ENCODE assay signal across 23 cellular contexts in the genomic region with DNA sequence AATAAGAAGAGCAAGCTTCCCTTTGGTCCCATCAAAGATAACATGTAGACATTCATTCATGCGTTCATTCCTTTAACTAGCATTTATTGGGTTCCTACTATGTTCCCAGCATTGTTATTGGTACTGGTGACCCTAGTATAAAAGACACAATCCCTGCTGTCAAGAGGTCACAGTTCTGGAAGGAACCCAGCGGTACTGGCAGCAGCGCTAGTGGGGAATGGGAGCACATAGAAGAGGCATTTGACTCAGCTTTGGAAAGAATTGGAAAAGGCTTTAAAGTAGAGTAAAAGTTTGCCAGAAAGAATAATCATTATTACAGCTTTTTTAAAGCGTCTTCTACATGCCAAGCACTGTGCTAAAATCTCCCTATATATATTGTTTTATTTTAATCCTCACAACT. TPM values are rescaled to one million over a fixed set of nuclear protein-coding genes. Genes with fewer than 3 reads are reported as not detected.
A peak's percentile ranks its signal among the peaks of the same experiment; 100 is the strongest.
DNase-seq lines count a peak whose midpoint lies in the region; ATAC-seq, FAIRE-seq and TF ChIP-seq lines count a peak whose summit lies in the region.
"Had no signal": no experiment of that assay in that cellular context is flagged by ENCODE, and none has a peak within 500 bp of the region (broad histone marks: within the 10 kb centered on the region; RNA-seq: fewer than 3 reads in every experiment).

No MANE protein-coding gene starts in this region.

- in situ Hi-C loops in K562 (cut with MboI) (no loop called here), GM13977 (cut with MboI; ENCODE audit: low pct_unique_long_range_greater_than_20kb, low sequenced_read_pairs, unreplicated experiment) (no loop called here)

- H3K9me3 Mint-ChIP-seq in type B pancreatic cell, result peaks cover 10% of the 10 kb centered on the region
- H3K9me3 Mint-ChIP-seq: activated naive CD4-positive, alpha-beta T cell treated with anti-CD3 and anti-CD28 coated beads for 36 hours; CD4-positive, alpha-beta T cell; T-helper 2 cell treated with Interferon-gamma antibody and Interleukin-4, amounts not matched to agents 5 μg/mL and 100 μg/mL, for 36 hours had no signal

- H3K4me2 ChIP-seq in SK-N-SH (0 out of 2 replicates have a peak overlapping the region, but pooled peaks have one; percentile 21), K562 (ENCODE audit: insufficient read depth, low read length) (0 out of 2 replicates have a peak overlapping the region, but pooled peaks have one; percentile 38)

- CTCF ChIA-PET in SK-N-SH (lab: Yijun Ruan, JAX), result interaction anchor here (1.2 kb wide), 1 partner anchor 35 kb away, joined by 3 read pairs; no protein-coding TSS in a partner anchor
- CTCF ChIA-PET in K562 (lab: Yijun Ruan, JAX; ENCODE audit: low intra/inter-chr PET ratio), result no interaction called here

- no TSS peak for BruUV-seq in K562 (replicated peaks; lab: Mats Ljungman, UMichigan)

- peaks cover 21% of the 10 kb centered on the region for H3F3A ChIP-seq in SK-N-SH (replicated peaks; ENCODE audit: insufficient read depth)

- ATAC-seq in SK-N-SH treated with all-trans-retinoic acid at 6 μM for 48 hours, result no peak
- no peak for ATAC-seq in K562
- no peak for ATAC-seq in foreskin keratinocyte
- ATAC-seq in GM18909 (IDR thresholded peaks at IDR 0.05; ENCODE audit: poor library complexity, unreplicated experiment), result no peak
- no peak for ATAC-seq in HG03095 (IDR thresholded peaks at IDR 0.05; ENCODE audit: unreplicated experiment)

- FAIRE-seq in K562 (lab: Jason Lieb, UNC), result no peak
- FAIRE-seq: GM12892 had no signal

- H3K27ac ChIP-seq in SK-N-SH (ENCODE audit: low read depth in 2 of 2, low read length in 1 of 2), result peak overlapping the region in 1 of 2 experiments; percentile 80; a peak in 2 of 4 replicates
- H3K27ac ChIP-seq in K562 (ENCODE audit: extremely low read depth, low read depth, low read length), result peak overlapping the region; percentile 24; the same call in 1 of the 3 replicates
- H3K27ac ChIP-seq in foreskin keratinocyte, result peak overlapping the region; percentile 91
- H3K27ac ChIP-seq: 22Rv1, psoas muscle, WERI-Rb-1 had no signal

- no peak for TF ChIP-seq POLR2A in K562 (conservative IDR thresholded peaks at IDR 0.05)

- no peaks in the 10 kb centered on the region for H3K9me3 ChIP-seq in SK-N-SH
- no peaks in the 10 kb centered on the region for H3K9me3 ChIP-seq in K562 (replicated peaks; ENCODE audit: control insufficient read depth, insufficient read depth, low read depth, low read length)
- H3K9me3 ChIP-seq: mucosa of descending colon, Peyer's patch, psoas muscle had no signal

- TF ChIP-seq EP300 in SK-N-SH (IDR thresholded peaks at IDR 0.05; ENCODE audit: borderline replicate concordance in 1 of 2, low read depth in 1 of 2, low read length in 1 of 2) (no peak), K562 (IDR thresholded peaks at IDR 0.05; ENCODE audit: low read length) (no peak)

- H3K27me3 ChIP-seq in SK-N-SH (ENCODE audit: insufficient read depth) (no peaks in the 10 kb centered on the region), K562 (ENCODE audit: control insufficient read depth in 2 of 2, insufficient read depth in 2 of 2, low read length in 2 of 2) (no peaks in the 10 kb centered on the region), foreskin keratinocyte (no peaks in the 10 kb centered on the region)
- H3K27me3 ChIP-seq: Peyer's patch had no signal

- peaks cover 5% of the 10 kb centered on the region for H3K36me3 Mint-ChIP-seq in type B pancreatic cell

- intact Hi-C loops in K562 (cut with micrococcal nuclease), result no loop called here

- no peaks in the 10 kb centered on the region for H4K20me1 ChIP-seq in SK-N-SH (ENCODE audit: insufficient read depth)
- no peaks in the 10 kb centered on the region for H4K20me1 ChIP-seq in K562 (replicated peaks; ENCODE audit: control insufficient read depth, insufficient read depth, low read length)

- no peaks in the 10 kb centered on the region for H3K36me3 ChIP-seq in SK-N-SH (replicated peaks in 1 of 2; ENCODE audit: control insufficient read depth in 1 of 2, insufficient read depth in 2 of 2, low read length in 1 of 2)
- H3K36me3 ChIP-seq in K562 (ENCODE audit: control insufficient read depth, insufficient read depth, low read length), result no peaks in the 10 kb centered on the region
- H3K36me3 ChIP-seq: Peyer's patch, WERI-Rb-1 had no signal

- TF ChIP-seq RAD21 in SK-N-SH (IDR thresholded peaks at IDR 0.05; ENCODE audit: low read length), result no peak
- TF ChIP-seq RAD21 in K562 (CRISPR knock-in tag; conservative IDR thresholded peaks at IDR 0.05 in 1 of 2, IDR thresholded peaks at IDR 0.05 in 1 of 2), result no peak

- H3K9ac ChIP-seq in SK-N-SH (no peak overlapping the region), K562 (ENCODE audit: insufficient read depth in 1 of 2, low read depth in 2 of 2, low read length in 2 of 2) (no peak overlapping the region)

- 95% methylated on average over 4 of the region's 4 CpGs for WGBS in SK-N-SH (ENCODE audit: low lambda C conversion rate)
- 76% methylated on average over 4 of the region's 4 CpGs for WGBS in K562 (ENCODE audit: insufficient coverage, low coverage, missing lambda C conversion rate)

- no peak for TF ChIP-seq CTCF in SK-N-SH (IDR thresholded peaks at IDR 0.05)
- TF ChIP-seq CTCF in K562 (IDR thresholded peaks at IDR 0.05 in 2 of 3, conservative IDR thresholded peaks at IDR 0.05 in 1 of 3; ENCODE audit: insufficient read depth in 2 of 3, low read depth in 1 of 3, low read length in 3 of 3), result no peak
- no peak for TF ChIP-seq CTCF in foreskin keratinocyte (conservative IDR thresholded peaks at IDR 0.05)
- TF ChIP-seq CTCF in type B pancreatic cell (conservative IDR thresholded peaks at IDR 0.05), result no peak
- no peak for TF ChIP-seq CTCF in GM13977 (IDR thresholded peaks at IDR 0.05; ENCODE audit: extremely low read depth, insufficient read depth, missing control alignments)

- H3K9me2 ChIP-seq in SK-N-SH, result no peaks in the 10 kb centered on the region

- no peaks in the 10 kb centered on the region for H3K27me3 Mint-ChIP-seq in type B pancreatic cell
- H3K27me3 Mint-ChIP-seq: activated CD8-positive, alpha-beta memory T cell treated with anti-CD3 and anti-CD28 coated beads, Interleukin-2, amount 10 ng/mL, durations not matched to agents 7 days and 5 days; CD4-positive, alpha-beta T cell had no signal

- H2AFZ ChIP-seq in SK-N-SH (ENCODE audit: low read depth) (no peak overlapping the region; the same call in 1 of the 2 replicates), K562 (ENCODE audit: low read depth, low read length) (peak overlapping the region; percentile 66)

- H3K4me1 Mint-ChIP-seq in type B pancreatic cell (ENCODE audit: unreplicated experiment), result peaks cover 6% of the 10 kb centered on the region

- no peak overlapping the region for H3K4me3 Mint-ChIP-seq in type B pancreatic cell
- H3K4me3 Mint-ChIP-seq: activated naive CD4-positive, alpha-beta T cell treated with anti-CD3 and anti-CD28 coated beads for 36 hours; CD4-positive, alpha-beta T cell; T-helper 2 cell treated with Interferon-gamma antibody and Interleukin-4, amounts not matched to agents 5 μg/mL and 100 μg/mL, for 36 hours had no signal

- POLR2A ChIA-PET in SK-N-SH (lab: Yijun Ruan, JAX) (no interaction called here), K562 (lab: Yijun Ruan, JAX) (interaction anchor here (2.2 kb wide), 1 partner anchor 37 kb away, joined by 4 read pairs; no protein-coding TSS in a partner anchor)

- H3K27ac Mint-ChIP-seq in type B pancreatic cell, result peak overlapping the region; percentile 77
- H3K27ac Mint-ChIP-seq: activated naive CD4-positive, alpha-beta T cell treated with anti-CD3 and anti-CD28 coated beads for 36 hours; CD4-positive, alpha-beta T cell; T-helper 2 cell treated with Interferon-gamma antibody and Interleukin-4, amounts not matched to agents 5 μg/mL and 100 μg/mL, for 36 hours had no signal

- H3K4me3 ChIP-seq in SK-N-SH (ENCODE audit: low read depth in 2 of 2, low read length in 1 of 2) (no peak overlapping the region), K562 (no peak overlapping the region)
- H3K4me3 ChIP-seq: mucosa of descending colon, Peyer's patch, psoas muscle had no signal

- no peaks in the 10 kb centered on the region for H3K9me1 ChIP-seq in K562 (ENCODE audit: control insufficient read depth, insufficient read depth, low read length)

- no peak for DNase-seq in SK-N-SH
- no peak for DNase-seq in K562 (ENCODE audit: extremely low read depth in 1 of 4, low spot score in 3 of 4)
- no peak for DNase-seq in foreskin keratinocyte
- no peak for DNase-seq in type B pancreatic cell (ENCODE audit: extremely low spot score, unreplicated experiment)
- no peak for DNase-seq in GM13977 (ENCODE audit: low spot score)
- DNase-seq: activated CD4-positive, alpha-beta T cell treated with anti-CD3 and anti-CD28 coated beads, Interleukin-2, amount 50 U/mL, for 1 hour; activated CD8-positive, alpha-beta memory T cell treated with anti-CD3 and anti-CD28 coated beads, Interleukin-2, amount 10 ng/mL, durations not matched to agents 7 days and 5 days; activated naive CD4-positive, alpha-beta T cell treated with anti-CD3 and anti-CD28 coated beads for 36 hours; CD4-positive, alpha-beta T cell; central memory CD4-positive, alpha-beta T cell; KG1; mucosa of descending colon; NCI-H2171; NCI-H510A treated with DMSO at 0.1 percent for 48 hours; Peyer's patch; psoas muscle; WERI-Rb-1 had no signal

- H3K79me2 ChIP-seq in SK-N-SH (ENCODE audit: insufficient read depth), result no peaks in the 10 kb centered on the region
- no peaks in the 10 kb centered on the region for H3K79me2 ChIP-seq in K562 (ENCODE audit: control insufficient read depth, insufficient read depth, low read length)

- H3K4me1 ChIP-seq in SK-N-SH (ENCODE audit: control insufficient read depth in 1 of 2, insufficient read depth in 2 of 2, low read depth in 1 of 2, low read length in 1 of 2) (no peaks in the 10 kb centered on the region), K562 (replicated peaks in 1 of 2; ENCODE audit: control insufficient read depth in 2 of 2, insufficient read depth in 2 of 2, low read length in 2 of 2) (peaks cover 5 to 21% of the 10 kb centered on the region in 2 experiments; a peak in 4 of 5 replicates), foreskin keratinocyte (peaks cover 19% of the 10 kb centered on the region)
- H3K4me1 ChIP-seq: Peyer's patch, psoas muscle had no signal

RNA-seq across cellular contexts. Expression of gene NF1, which starts 41.7 kb away (rescaled TPM):
- polyA plus RNA-seq in SK-N-SH (2012; rRNA removed) (19.6 and 27.6 TPM in 2 replicates), K562 (2011; rRNA removed) (16.7 and 29.3 TPM in 2 replicates), K562 (2014; fragmentation: Illumina TruSeq; extraction: Trizol) (23.9 and 30.8 TPM in 2 replicates), K562 (2014; fragmentation: Nextera tagmentation; extraction: Ambion mirVana) (1 to 10 TPM; 3.4 to 7.5 TPM), K562 (2014; rRNA removed) (14.0 and 15.4 TPM in 2 replicates), foreskin keratinocyte (3.7 and 4.1 TPM in 2 replicates)
- polyA plus RNA-seq in SK-N-SH (2012; cell fraction: cytosol; rRNA removed), result 19.7 and 20.5 TPM in 2 replicates
- polyA plus RNA-seq in SK-N-SH (2012; cell fraction: nucleus; rRNA removed), result 32.3 and 63.6 TPM in 2 replicates
- 108 and 331 TPM in 2 replicates for total RNA-seq in K562 (2011; cell fraction: chromatin; rRNA removed; ENCODE audit: low replicate concordance)
- 49.7 and 67.6 TPM in 2 replicates for total RNA-seq in K562 (2011; cell fraction: nucleolus; rRNA removed)
- total RNA-seq in K562 (2011; cell fraction: nucleoplasm; rRNA removed), result 113 and 152 TPM in 2 replicates
- total RNA-seq in K562 (2014; rRNA removed) (13.4 and 16.7 TPM in 2 replicates), K562 (2014; rRNA removed; fragmentation: Illumina TruSeq; extraction: Trizol) (26.3 TPM in 2 replicates), K562 (2015; rRNA removed; fragmentation: Illumina TruSeq; extraction: Trizol) (24.3 and 24.6 TPM in 2 replicates), K562 (2021) (36.5 and 41.9 TPM in 2 replicates), foreskin keratinocyte (31.1 and 35.7 TPM in 2 replicates), type B pancreatic cell (ENCODE audit: low replicate concordance) (62.6 and 69.9 TPM in 2 replicates)
- polyA plus RNA-seq in K562 (2011; cell fraction: cytosol; rRNA removed), result 16.4 and 18.7 TPM in 2 replicates
- 41.9 and 61.1 TPM in 2 replicates for polyA plus RNA-seq in K562 (2011; cell fraction: nucleus; rRNA removed)
- 16.3 and 16.9 TPM in 2 replicates for polyA plus RNA-seq in K562 (2012)
- 132 and 170 TPM in 2 replicates for polyA minus RNA-seq in K562 (2011; rRNA and poly(A)+ RNA removed)
- polyA minus RNA-seq in K562 (2011; cell fraction: cytosol; rRNA and poly(A)+ RNA removed), result 35.1 and 79.9 TPM in 2 replicates
- 84.1 and 101 TPM in 2 replicates for polyA minus RNA-seq in K562 (2011; cell fraction: nucleus; rRNA and poly(A)+ RNA removed)
